In the genomic region with DNA sequence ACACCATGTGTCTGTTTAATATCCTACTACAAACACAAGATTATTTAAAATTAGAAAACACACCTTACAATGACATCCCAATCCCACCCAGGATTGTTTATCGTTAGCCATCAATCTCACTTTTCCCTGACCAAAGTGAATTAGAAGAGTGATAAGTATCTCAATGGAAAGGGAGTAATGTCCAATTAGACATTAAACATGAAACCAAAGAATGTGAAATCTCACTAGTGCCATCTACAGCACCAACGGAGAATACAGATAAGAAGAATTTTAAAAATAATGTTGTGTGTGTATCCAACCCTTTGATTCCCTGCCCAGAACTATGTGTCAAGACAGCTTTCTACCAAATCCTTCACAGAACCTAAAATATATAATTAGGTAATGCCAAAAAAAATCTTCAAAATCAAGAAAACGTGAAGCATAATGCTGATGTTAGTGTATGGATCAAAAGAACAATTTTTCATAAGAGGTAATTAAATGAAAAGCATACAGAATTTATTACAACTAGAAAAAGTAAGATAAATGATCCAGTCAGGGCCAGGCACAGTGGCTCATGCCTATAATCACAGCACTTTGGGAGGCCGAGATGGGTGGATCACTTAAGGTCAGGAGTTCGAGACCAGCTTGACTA, we compare ENCODE assay signal across 8 cellular contexts.
DNase-seq lines count a peak whose midpoint lies in the region; ATAC-seq, FAIRE-seq and TF ChIP-seq lines count a peak whose summit lies in the region.

No MANE protein-coding gene starts in this region.

- no peaks in the 10 kb centered on the region for H3K9me3 ChIP-seq in small intestine (ENCODE audit: control insufficient read depth, low read depth)

- DNase-seq in AG20443 (ENCODE audit: low spot score) (peak; percentile 48), GM13977 (ENCODE audit: low spot score) (no peak), OCI-M1 (lab: John Stamatoyannopoulos, UW) (peak; percentile 51), fibroblast of pulmonary artery (ENCODE audit: low read depth) (peak; percentile 65), small intestine (peak; percentile 50), activated gamma-delta T cell treated with Interleukin-2 at 50 U/mL for 16 hours (no peak)

- in situ Hi-C loops in GM13977 (cut with MboI; ENCODE audit: low pct_unique_long_range_greater_than_20kb, low sequenced_read_pairs, unreplicated experiment), result loop anchor here (10.0 kb wide), 1 partner anchor 606 kb away; no protein-coding TSS in a partner anchor

- ATAC-seq in GM21717 (IDR thresholded peaks at IDR 0.05; ENCODE audit: unreplicated experiment) (no peak), GM18861 (IDR thresholded peaks at IDR 0.05; ENCODE audit: unreplicated experiment) (no peak)

- H3K27ac ChIP-seq in small intestine (ENCODE audit: low read depth in 1 of 2, low read length in 1 of 2), result no peak overlapping the region

- H3K4me3 ChIP-seq in fibroblast of pulmonary artery (replicated peaks; ENCODE audit: low read depth, low read length) (no peak overlapping the region), small intestine (ENCODE audit: low read depth in 1 of 2, low read length in 2 of 2) (no peak overlapping the region)

- no peaks in the 10 kb centered on the region for H3K4me1 ChIP-seq in small intestine (ENCODE audit: control insufficient read depth in 2 of 2, insufficient read depth in 1 of 2, low read depth in 1 of 2, low read length in 1 of 2)

- no peak for FAIRE-seq in small intestine (lab: Jason Lieb, UNC)

- 58 to 60% (median 60%) methylated on average over 5 of the region's 5 CpGs for WGBS in small intestine, 3 donors

- TF ChIP-seq CTCF in GM13977 (IDR thresholded peaks at IDR 0.05; ENCODE audit: extremely low read depth, insufficient read depth, missing control alignments), result peak; percentile 55
- peak; percentile 62 for TF ChIP-seq CTCF in fibroblast of pulmonary artery (IDR thresholded peaks at IDR 0.05; ENCODE audit: low read length, missing control alignments)

- no peaks in the 10 kb centered on the region for H3K36me3 ChIP-seq in small intestine (ENCODE audit: control insufficient read depth in 2 of 2, insufficient read depth in 2 of 2, low read length in 2 of 2)

- no peaks in the 10 kb centered on the region for H3K27me3 ChIP-seq in small intestine (ENCODE audit: control insufficient read depth in 2 of 2, insufficient read depth in 2 of 2, low read length in 2 of 2)

Comparison
In these comparisons a context has a peak if more than half of its experiments do, and no peak if none do; other contexts are left out.
1. DNase-seq: peak in AG20443 (single experiment), OCI-M1 (single experiment), fibroblast of pulmonary artery (single experiment) and small intestine (single experiment); none in GM13977 (single experiment) and activated gamma-delta T cell treated with Interleukin-2 at 50 U/mL for 16 hours (single experiment).